Comparison of ENCODE assay signal across 22 cellular contexts in genomic region chr5:22850981-22851380, GRCh38. TPM values are rescaled to one million over a fixed set of nuclear protein-coding genes. Genes with fewer than 3 reads are reported as not detected.
"Had no signal": no experiment of that assay in that cellular context is flagged by ENCODE, and none has a peak within 500 bp of the region (broad histone marks: within the 10 kb centered on the region; RNA-seq: fewer than 3 reads in every experiment).

No MANE protein-coding gene starts in this region.

- H3K9me3 ChIP-seq: sigmoid colon, transverse colon had no signal

- DNase-seq: activated CD4-positive, alpha-beta memory T cell treated with anti-CD3 and anti-CD28 coated beads for 36 hours; activated gamma-delta T cell; activated T-cell treated with anti-CD3 and anti-CD28 coated beads, Interleukin-2, amount 50 U/mL, for 48 hours; aorta; cortex of kidney; effector memory CD8-positive, alpha-beta T cell; glutamatergic neuron; immature natural killer cell; left colon; sigmoid colon; stimulated activated CD4-positive, alpha-beta T cell treated with anti-CD3 and anti-CD28 coated beads, Interleukin-2, amount 100 ng/mL, for 24 hours; stimulated activated naive B cell treated with anti-CD40 and anti-IgM and Interleukin-4, amounts not matched to agents 10 μg/mL and 1 μg/mL and 100 μg/mL, for 72 hours; T1000; transverse colon had no signal

- H3K27ac ChIP-seq: cardiac muscle cell, sigmoid colon, transverse colon, VCaP had no signal

- H3K4me3 ChIP-seq: cardiac muscle cell, sigmoid colon, transverse colon had no signal

- H3K36me3 ChIP-seq: cardiac muscle cell, sigmoid colon, transverse colon had no signal

- ATAC-seq: effector memory CD8-positive, alpha-beta T cell; left colon; natural killer cell treated with Interleukin-12 subunit alpha and Interleukin-12 subunit beta and Interleukin-15 and Interleukin-18, amount 100 ng/mL, for 72 hours; stimulated activated naive B cell treated with anti-CD40 and anti-IgM and Interleukin-4, amounts not matched to agents 10 μg/mL and 1 μg/mL and 100 μg/mL, for 72 hours had no signal

RNA-seq across cellular contexts. Expression of gene CDH12, which starts 2.2 kb away (rescaled TPM):
- total RNA-seq: activated CD4-positive, alpha-beta memory T cell treated with anti-CD3 and anti-CD28 coated beads for 36 hours; aorta; epithelial cell of proximal tubule; fibroblast of villous mesenchyme; left colon; lung microvascular endothelial cell; natural killer cell treated with Interleukin-12 subunit alpha and Interleukin-12 subunit beta and Interleukin-15 and Interleukin-18, amount 100 ng/mL, for 72 hours; osteoblast; pulmonary artery endothelial cell; sigmoid colon had no signal
- polyA plus RNA-seq: aorta, immature natural killer cell had no signal
